Comparison of ENCODE assay signal across 15 cellular contexts in genomic region chr4:2855584-2855983, GRCh38.
"Had no signal": no experiment of that assay in that cellular context is flagged by ENCODE, and none has a peak within 500 bp of the region (broad histone marks: within the 10 kb centered on the region; RNA-seq: fewer than 3 reads in every experiment).

No MANE protein-coding gene starts in this region.

- H3K36me3 ChIP-seq: ovary had no signal

- H3K4me3 Mint-ChIP-seq: activated T-cell treated with anti-CD3 and anti-CD28 coated beads, Interleukin-2, amount 50 U/mL, for 24 hours; neural crest cell; T-helper 1 cell treated with Interleukin-12 subunit alpha and Interleukin-12 subunit beta and Interleukin-4 antibody, amounts not matched to agents 30 μg/mL and 1 μg/mL, for 36 hours; type B pancreatic cell had no signal

- H3K27me3 Mint-ChIP-seq: activated T-cell treated with anti-CD3 and anti-CD28 coated beads, Interleukin-2, amount 50 U/mL, for 24 hours; type B pancreatic cell had no signal

- H3K9me3 Mint-ChIP-seq: activated T-cell treated with anti-CD3 and anti-CD28 coated beads, Interleukin-2, amount 50 U/mL, for 24 hours; neural crest cell; T-helper 1 cell treated with Interleukin-12 subunit alpha and Interleukin-12 subunit beta and Interleukin-4 antibody, amounts not matched to agents 30 μg/mL and 1 μg/mL, for 36 hours; type B pancreatic cell had no signal

- ATAC-seq: activated CD4-positive, CD25-positive, alpha-beta regulatory T cell treated with anti-CD3 and anti-CD28 coated beads, Interleukin-2, amount 50 U/mL, for 24 hours; mucosa of descending colon; Right ventricle myocardium inferior had no signal

- H3K4me3 ChIP-seq: mucosa of descending colon, ovary had no signal

- DNase-seq: activated T-cell treated with anti-CD3 and anti-CD28 coated beads, Interleukin-2, amount 50 U/mL, for 24 hours; central memory CD4-positive, alpha-beta T cell; cortex of kidney; effector memory CD4-positive, alpha-beta T cell; hippocampal formation; ovary; SK-N-SH; small intestine had no signal

- H3K27ac Mint-ChIP-seq: T-helper 1 cell treated with Interleukin-12 subunit alpha and Interleukin-12 subunit beta and Interleukin-4 antibody, amounts not matched to agents 30 μg/mL and 1 μg/mL, for 36 hours; type B pancreatic cell had no signal

- H3K9me3 ChIP-seq: mucosa of descending colon, ovary, SK-N-SH had no signal

- H3K27ac ChIP-seq: epithelial cell of prostate had no signal

- H3K27me3 ChIP-seq: ovary had no signal
